9 cellular contexts compared by ENCODE assay signal in genomic region chr16:19907161-19907992, GRCh38. TPM values are rescaled to one million over a fixed set of nuclear protein-coding genes. Genes with fewer than 3 reads are reported as not detected.
DNase-seq lines count a peak whose midpoint lies in the region; ATAC-seq and TF ChIP-seq lines count a peak whose summit lies in the region.
"Had no signal": no experiment of that assay in that cellular context is flagged by ENCODE, and none has a peak within 500 bp of the region (broad histone marks: within the 10 kb centered on the region; RNA-seq: fewer than 3 reads in every experiment).

No MANE protein-coding gene starts in this region.

- H3K27me3 Mint-ChIP-seq in HFFc6 (ENCODE audit: insufficient read depth): peaks cover 9% of the 10 kb centered on the region; the same call in 1 of the 2 replicates

- ATAC-seq in left lobe of liver (peak; percentile 99), GM21825 (IDR thresholded peaks at IDR 0.05; ENCODE audit: unreplicated experiment) (no peak)

- H3K4me3 Mint-ChIP-seq in HFFc6: no peak overlapping the region; the same call in 1 of the 2 replicates
- H3K4me3 Mint-ChIP-seq: dendritic cell treated with granulocyte-macrophage colony-stimulating factor and Interleukin-4, amounts not matched to agents 40 ng/mL and 50 ng/mL, for 4 days had no signal

- H3K9me3 Mint-ChIP-seq in HFFc6: no peaks in the 10 kb centered on the region
- H3K9me3 Mint-ChIP-seq: dendritic cell treated with granulocyte-macrophage colony-stimulating factor and Interleukin-4, amounts not matched to agents 40 ng/mL and 50 ng/mL, for 4 days had no signal

- H3K27ac Mint-ChIP-seq in HFFc6: no peak overlapping the region
- H3K27ac Mint-ChIP-seq: dendritic cell treated with granulocyte-macrophage colony-stimulating factor and Interleukin-4, amounts not matched to agents 40 ng/mL and 50 ng/mL, for 4 days had no signal

- H3K36me3 Mint-ChIP-seq in HFFc6 (ENCODE audit: low read depth): no peaks in the 10 kb centered on the region

- TF ChIP-seq CTCF in HFFc6 (IDR thresholded peaks at IDR 0.05) (peak; percentile 97), cardiac fibroblast (IDR thresholded peaks at IDR 0.05; ENCODE audit: low read depth, low read length) (peak; percentile 94)

- peaks cover 12% of the 10 kb centered on the region for H3K4me1 Mint-ChIP-seq in HFFc6 (ENCODE audit: low read depth)

- H3K4me3 ChIP-seq in cardiac fibroblast (replicated peaks in 1 of 2; ENCODE audit: low read depth in 2 of 2, low read length in 2 of 2): no peak overlapping the region

- peak; percentile 77 for DNase-seq in DMS53 (lab: John Stamatoyannopoulos, UW)
- DNase-seq in HFFc6: peak; percentile 60
- DNase-seq in NCI-H2227 (lab: John Stamatoyannopoulos, UW; ENCODE audit: unreplicated experiment): peak; percentile 90
- peak; percentile 69 for DNase-seq in activated CD4-positive, CD25-positive, alpha-beta regulatory T cell treated with anti-CD3 and anti-CD28 coated beads, Interleukin-2, amount 50 U/mL, for 72 hours
- DNase-seq in cardiac fibroblast (ENCODE audit: low read depth in 2 of 2): peak; percentile 73 to 81
- peak; percentile 67 for DNase-seq in left lobe of liver (ENCODE audit: low spot score)
- DNase-seq in stimulated activated CD4-positive, alpha-beta T cell treated with anti-CD3 and anti-CD28 coated beads, Interleukin-4, amount 100 ng/mL, for 4 hours: peak; percentile 57 to 61

RNA-seq across cellular contexts. Expression of gene GPRC5B, which starts 22.7 kb away (rescaled TPM):
- under 1 TPM; 0.14 to 0.48 (median 0.29) TPM for total RNA-seq in HFFc6 (2021; fragmentation: NEBNext Ultra II Directional; extraction: Animal tissue kit (Norgen Biotek cat#: 25700))
- total RNA-seq in left lobe of liver: 5.0 TPM
